In genomic region chr10:11142809-11143208, GRCh38 we compare ENCODE assay signal across 1 cellular context.
TF ChIP-seq lines count a peak whose summit lies in the region.

No MANE protein-coding gene starts in this region.

TF ChIP-seq in GM23338, 12 proteins besides CTCF, POLR2A, EP300 and RAD21 (continued from another document):
- TF ChIP-seq ZNF462 (CRISPR knock-in tag; IDR thresholded peaks at IDR 0.05): no peak
- TF ChIP-seq ZNF331 (CRISPR knock-in tag; IDR thresholded peaks at IDR 0.05; ENCODE audit: low read depth): no peak
- TF ChIP-seq CREB1 (CRISPR knock-in tag; IDR thresholded peaks at IDR 0.05; ENCODE audit: low read depth): no peak
- TF ChIP-seq REST (IDR thresholded peaks at IDR 0.05; ENCODE audit: unreplicated experiment): no peak
- TF ChIP-seq POLR2AphosphoS5 (IDR thresholded peaks at IDR 0.05; ENCODE audit: low read depth): no peak
- no peak for TF ChIP-seq JUNB (IDR thresholded peaks at IDR 0.05; ENCODE audit: unreplicated experiment)
